ENCODE assay signal across 18 cellular contexts in the genomic region with DNA sequence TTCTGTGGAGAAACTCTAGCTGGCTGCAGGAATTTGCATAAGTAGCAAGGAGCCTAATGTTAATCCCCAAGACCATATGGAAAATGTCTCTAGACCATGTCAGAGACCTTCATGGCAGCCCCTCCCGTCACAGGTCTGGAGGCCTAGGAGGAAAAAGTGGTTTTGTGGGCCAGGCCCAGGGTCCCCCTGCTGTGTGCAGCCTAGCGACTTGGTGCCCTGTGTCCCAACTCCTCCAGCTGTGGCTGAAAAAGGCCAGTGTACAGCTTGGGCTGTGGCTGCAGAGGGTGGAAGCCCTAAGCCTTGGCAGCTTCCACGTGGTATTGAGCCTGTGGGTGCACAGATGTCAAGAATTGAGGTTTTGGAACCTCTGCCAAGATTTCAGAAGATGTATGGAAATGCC.
DNase-seq lines count a peak whose midpoint lies in the region; TF ChIP-seq lines count a peak whose summit lies in the region.
"Had no signal": no experiment of that assay in that cellular context is flagged by ENCODE, and none has a peak within 500 bp of the region (broad histone marks: within the 10 kb centered on the region; RNA-seq: fewer than 3 reads in every experiment).

No MANE protein-coding gene starts in this region.

- no peak for TF ChIP-seq EP300 in suprapubic skin (IDR thresholded peaks at IDR 0.05)

- POLR2A ChIA-PET in MCF 10A (lab: Yijun Ruan, JAX), result no interaction called here

- H3K27ac Mint-ChIP-seq in MCF 10A (ENCODE audit: low read depth, unreplicated experiment), result no peak overlapping the region
- H3K27ac Mint-ChIP-seq: B cell; CD14-positive monocyte; CD4-positive, alpha-beta T cell; CD8-positive, alpha-beta memory T cell; GM23338; H9 had no signal

- no TSS peak for BruUV-seq in MCF 10A (replicated peaks; lab: Mats Ljungman, UMichigan)

- WGBS in suprapubic skin, result 73% methylated on average over 3 of the region's 3 CpGs

- H3K4me3 ChIP-seq in breast epithelium (no peak overlapping the region), suprapubic skin (no peak overlapping the region)
- H3K4me3 ChIP-seq: BLaER1 treated with 17β-estradiol and CSF1 and Interleukin-3, amounts not matched to agents 10 nM and 100 nM; GM12878; GM23338 had no signal

- no peaks in the 10 kb centered on the region for H3K4me1 Mint-ChIP-seq in MCF 10A (ENCODE audit: insufficient read depth, unreplicated experiment)
- H3K4me1 Mint-ChIP-seq: B cell; CD14-positive monocyte; CD8-positive, alpha-beta memory T cell; GM23338; H9 had no signal

- no peaks in the 10 kb centered on the region for H3K36me3 ChIP-seq in breast epithelium
- H3K36me3 ChIP-seq in suprapubic skin, result no peaks in the 10 kb centered on the region
- H3K36me3 ChIP-seq: BLaER1 treated with 17β-estradiol and CSF1 and Interleukin-3, amounts not matched to agents 10 nM and 100 nM had no signal

- no peaks in the 10 kb centered on the region for H3K4me1 ChIP-seq in breast epithelium
- H3K4me1 ChIP-seq in suprapubic skin, result no peaks in the 10 kb centered on the region
- H3K4me1 ChIP-seq: BLaER1 treated with 17β-estradiol and CSF1 and Interleukin-3, amounts not matched to agents 10 nM and 100 nM had no signal

- no peaks in the 10 kb centered on the region for H3K27me3 ChIP-seq in breast epithelium
- no peaks in the 10 kb centered on the region for H3K27me3 ChIP-seq in suprapubic skin
- H3K27me3 ChIP-seq: BLaER1 treated with 17β-estradiol and CSF1 and Interleukin-3, amounts not matched to agents 10 nM and 100 nM had no signal

- H3K27ac ChIP-seq in breast epithelium, result no peak overlapping the region
- H3K27ac ChIP-seq in suprapubic skin, result no peak overlapping the region
- H3K27ac ChIP-seq: 22Rv1; BLaER1 treated with 17β-estradiol and CSF1 and Interleukin-3, amounts not matched to agents 10 nM and 100 nM had no signal

- CTCF ChIA-PET in MCF 10A (lab: Yijun Ruan, JAX), result interaction anchor here (0.7 kb wide), 1 partner anchor 677 kb away, joined by 3 read pairs; no protein-coding TSS in a partner anchor

- no peaks in the 10 kb centered on the region for H3K9me3 Mint-ChIP-seq in MCF 10A (ENCODE audit: unreplicated experiment)

- no peak for TF ChIP-seq CTCF in MCF 10A (IDR thresholded peaks at IDR 0.05; ENCODE audit: unreplicated experiment)
- no peak for TF ChIP-seq CTCF in breast epithelium (IDR thresholded peaks at IDR 0.05)
- TF ChIP-seq CTCF in suprapubic skin (IDR thresholded peaks at IDR 0.05), result no peak

- no peaks in the 10 kb centered on the region for H3K36me3 Mint-ChIP-seq in MCF 10A (ENCODE audit: insufficient read depth, unreplicated experiment)
- H3K36me3 Mint-ChIP-seq: CD14-positive monocyte; CD8-positive, alpha-beta memory T cell had no signal

- DNase-seq in MCF 10A (ENCODE audit: unreplicated experiment) (peak; percentile 5), breast epithelium (ENCODE audit: low spot score in 2 of 2) (no peak), RPMI7951 (ENCODE audit: low read depth) (peak; percentile 32), posterior vena cava (ENCODE audit: low spot score) (peak; percentile 73), suprapubic skin (ENCODE audit: low spot score in 2 of 2) (no peak), cardiac septum (ENCODE audit: low spot score) (no peak)
- DNase-seq: CD4-positive, alpha-beta T cell; CD8-positive, alpha-beta memory T cell; DMS153; DND-41; GDM1; H9 had no signal

- no peaks in the 10 kb centered on the region for H3K27me3 Mint-ChIP-seq in MCF 10A (ENCODE audit: insufficient read depth, unreplicated experiment)
- H3K27me3 Mint-ChIP-seq: B cell; CD4-positive, alpha-beta T cell had no signal

- no peak overlapping the region for H3K4me3 Mint-ChIP-seq in MCF 10A (ENCODE audit: unreplicated experiment)
- H3K4me3 Mint-ChIP-seq: B cell; CD14-positive monocyte; CD4-positive, alpha-beta T cell; CD8-positive, alpha-beta memory T cell; GM23338; H9 had no signal

- TF ChIP-seq POLR2A in breast epithelium (IDR thresholded peaks at IDR 0.05), result no peak
- no peak for TF ChIP-seq POLR2A in suprapubic skin (IDR thresholded peaks at IDR 0.05)

- H3K9me3 ChIP-seq in breast epithelium, result no peaks in the 10 kb centered on the region
- no peaks in the 10 kb centered on the region for H3K9me3 ChIP-seq in suprapubic skin

- intact Hi-C loops in MCF 10A (cut with micrococcal nuclease) (no loop called here), breast epithelium (cut with DNase I; ENCODE audit: low total_unique reads) (loop anchor here (5.0 to 10.0 kb wide), 2 partner anchors 59 to 1062 kb away; no protein-coding TSS in a partner anchor), posterior vena cava (cut with DNase I) (no loop called here), cardiac septum (cut with DNase I) (no loop called here)

Comparison
In these comparisons a context has a peak if more than half of its experiments do, and no peak if none do; other contexts are left out.
1. DNase-seq: peak in MCF 10A (single experiment), RPMI7951 (single experiment) and posterior vena cava (single experiment); none in breast epithelium (0 of 2), suprapubic skin (0 of 2) and cardiac septum (single experiment).